ENCODE assay signal across 29 cellular contexts in the genomic region with DNA sequence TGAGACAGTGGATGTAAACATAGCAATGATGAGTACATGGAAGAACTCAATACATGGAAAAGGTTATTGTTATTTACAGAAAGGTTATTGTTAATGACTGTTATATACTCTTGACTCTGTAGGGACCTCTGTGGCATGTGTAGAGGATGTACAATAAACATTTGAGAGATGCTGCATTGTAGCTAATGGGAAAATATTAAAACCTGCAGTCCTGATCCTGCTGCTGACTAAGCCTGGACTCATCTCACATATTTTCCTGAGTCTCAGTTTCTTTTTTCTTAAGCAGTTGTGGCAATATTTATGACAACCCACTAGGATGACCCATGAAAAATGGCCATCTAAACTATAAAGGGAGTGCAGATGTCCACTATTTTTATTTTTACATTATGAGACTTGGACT.
"Had no signal": no experiment of that assay in that cellular context is flagged by ENCODE, and none has a peak within 500 bp of the region (broad histone marks: within the 10 kb centered on the region; RNA-seq: fewer than 3 reads in every experiment).

No MANE protein-coding gene starts in this region.

- H3K4me3 ChIP-seq: adrenal gland, body of pancreas, esophagus squamous epithelium had no signal

- H3K4me3 Mint-ChIP-seq: activated B cell treated with CpG ODN at 0.5 μM for 24 hours; activated CD4-positive, alpha-beta memory T cell treated with anti-CD3 and anti-CD28 coated beads for 36 hours; activated CD4-positive, alpha-beta T cell treated with anti-CD3 and anti-CD28 coated beads, Interleukin-2, amount 10 ng/mL, durations not matched to agents 24 days and 14 days; activated CD8-positive, alpha-beta memory T cell treated with anti-CD3 and anti-CD28 coated beads, Interleukin-2, amount 10 ng/mL, durations not matched to agents 7 days and 5 days; activated CD8-positive, alpha-beta T cell treated with anti-CD3 and anti-CD28 coated beads, Interleukin-2, amount 10 ng/mL, durations not matched to agents 7 days and 5 days; activated naive CD4-positive, alpha-beta T cell treated with anti-CD3 and anti-CD28 coated beads for 36 hours; activated naive CD4-positive, alpha-beta T cell treated with anti-CD3 and anti-CD28 coated beads, Interleukin-2, amount 50 U/mL, for 24 hours; activated naive CD8-positive, alpha-beta T cell treated with anti-CD3 and anti-CD28 coated beads for 36 hours; activated naive CD8-positive, alpha-beta T cell treated with anti-CD3 and anti-CD28 coated beads, Interleukin-2, amount 50 U/mL, for 24 hours; activated T-helper 17 cell treated with anti-CD3 and anti-CD28 coated beads, Interleukin-2, amount 50 U/mL, for 72 hours; T-helper 17 cell; T-helper 2 cell treated with Interferon-gamma antibody and Interleukin-4, amounts not matched to agents 5 μg/mL and 100 μg/mL, for 36 hours had no signal

- DNase-seq: activated B cell treated with CpG ODN at 0.5 μM for 24 hours; activated CD4-positive, alpha-beta memory T cell treated with anti-CD3 and anti-CD28 coated beads for 36 hours; activated CD4-positive, alpha-beta T cell treated with anti-CD3 and anti-CD28 coated beads, Interleukin-2, amount 10 ng/mL, durations not matched to agents 24 days and 14 days; activated CD8-positive, alpha-beta memory T cell treated with anti-CD3 and anti-CD28 coated beads, Interleukin-2, amount 10 ng/mL, durations not matched to agents 7 days and 5 days; activated CD8-positive, alpha-beta memory T cell treated with anti-CD3 and anti-CD28 coated beads, Interleukin-2, amount 50 U/mL, for 4 hours; activated CD8-positive, alpha-beta T cell treated with anti-CD3 and anti-CD28 coated beads, Interleukin-2, amount 10 ng/mL, durations not matched to agents 7 days and 5 days; activated effector memory CD4-positive, alpha-beta T cell treated with anti-CD3 and anti-CD28 coated beads, Interleukin-2, amount 50 U/mL, for 16 hours; activated naive CD4-positive, alpha-beta T cell treated with anti-CD3 and anti-CD28 coated beads for 36 hours; activated naive CD8-positive, alpha-beta T cell treated with anti-CD3 and anti-CD28 coated beads for 36 hours; activated naive CD8-positive, alpha-beta T cell treated with anti-CD3 and anti-CD28 coated beads, Interleukin-2, amount 50 U/mL, for 24 hours; activated T-cell treated with anti-CD3 and anti-CD28 coated beads, Interleukin-2, amount 50 U/mL, for 1 hour; adrenal gland; amygdala; aorta; body of pancreas; caudate nucleus; cortex of kidney; dermis blood vessel endothelial cell; effector CD8-positive, alpha-beta T cell; esophagus squamous epithelium; head of caudate nucleus; T-helper 1 cell; T-helper 17 cell; T1000; WERI-Rb-1 had no signal

- ATAC-seq: activated CD4-positive, CD25-positive, alpha-beta regulatory T cell treated with anti-CD3 and anti-CD28 coated beads, Interleukin-2, amount 50 U/mL, for 24 hours; activated CD8-positive, alpha-beta memory T cell treated with anti-CD3 and anti-CD28 coated beads, Interleukin-2, amount 10 ng/mL, durations not matched to agents 7 days and 5 days; activated CD8-positive, alpha-beta T cell treated with anti-CD3 and anti-CD28 coated beads, Interleukin-2, amount 10 ng/mL, durations not matched to agents 7 days and 5 days; activated naive CD8-positive, alpha-beta T cell treated with anti-CD3 and anti-CD28 coated beads, Interleukin-2, amount 50 U/mL, for 24 hours; activated T-helper 17 cell treated with anti-CD3 and anti-CD28 coated beads, Interleukin-2, amount 50 U/mL, for 72 hours; body of pancreas; T-helper 17 cell had no signal

- H3K9me3 Mint-ChIP-seq: activated B cell treated with CpG ODN at 0.5 μM for 24 hours; activated CD4-positive, alpha-beta memory T cell treated with anti-CD3 and anti-CD28 coated beads for 36 hours; activated CD4-positive, alpha-beta T cell treated with anti-CD3 and anti-CD28 coated beads, Interleukin-2, amount 10 ng/mL, durations not matched to agents 24 days and 14 days; activated naive CD4-positive, alpha-beta T cell treated with anti-CD3 and anti-CD28 coated beads for 36 hours; activated naive CD4-positive, alpha-beta T cell treated with anti-CD3 and anti-CD28 coated beads, Interleukin-2, amount 50 U/mL, for 24 hours; activated naive CD8-positive, alpha-beta T cell treated with anti-CD3 and anti-CD28 coated beads for 36 hours; activated naive CD8-positive, alpha-beta T cell treated with anti-CD3 and anti-CD28 coated beads, Interleukin-2, amount 50 U/mL, for 24 hours; activated T-helper 17 cell treated with anti-CD3 and anti-CD28 coated beads, Interleukin-2, amount 50 U/mL, for 72 hours; T-helper 2 cell treated with Interferon-gamma antibody and Interleukin-4, amounts not matched to agents 5 μg/mL and 100 μg/mL, for 36 hours had no signal

- H3K4me1 Mint-ChIP-seq: activated CD8-positive, alpha-beta memory T cell treated with anti-CD3 and anti-CD28 coated beads, Interleukin-2, amount 10 ng/mL, durations not matched to agents 7 days and 5 days; activated naive CD4-positive, alpha-beta T cell treated with anti-CD3 and anti-CD28 coated beads, Interleukin-2, amount 50 U/mL, for 24 hours; activated naive CD8-positive, alpha-beta T cell treated with anti-CD3 and anti-CD28 coated beads for 36 hours had no signal

- H3K27ac Mint-ChIP-seq: activated B cell treated with CpG ODN at 0.5 μM for 24 hours; activated CD4-positive, alpha-beta memory T cell treated with anti-CD3 and anti-CD28 coated beads for 36 hours; activated CD4-positive, alpha-beta T cell treated with anti-CD3 and anti-CD28 coated beads, Interleukin-2, amount 10 ng/mL, durations not matched to agents 24 days and 14 days; activated CD8-positive, alpha-beta memory T cell treated with anti-CD3 and anti-CD28 coated beads, Interleukin-2, amount 10 ng/mL, durations not matched to agents 7 days and 5 days; activated CD8-positive, alpha-beta T cell treated with anti-CD3 and anti-CD28 coated beads, Interleukin-2, amount 10 ng/mL, durations not matched to agents 7 days and 5 days; activated naive CD4-positive, alpha-beta T cell treated with anti-CD3 and anti-CD28 coated beads for 36 hours; activated naive CD4-positive, alpha-beta T cell treated with anti-CD3 and anti-CD28 coated beads, Interleukin-2, amount 50 U/mL, for 24 hours; activated naive CD8-positive, alpha-beta T cell treated with anti-CD3 and anti-CD28 coated beads for 36 hours; activated naive CD8-positive, alpha-beta T cell treated with anti-CD3 and anti-CD28 coated beads, Interleukin-2, amount 50 U/mL, for 24 hours; T-helper 17 cell; T-helper 2 cell treated with Interferon-gamma antibody and Interleukin-4, amounts not matched to agents 5 μg/mL and 100 μg/mL, for 36 hours had no signal
